In the genomic region with DNA sequence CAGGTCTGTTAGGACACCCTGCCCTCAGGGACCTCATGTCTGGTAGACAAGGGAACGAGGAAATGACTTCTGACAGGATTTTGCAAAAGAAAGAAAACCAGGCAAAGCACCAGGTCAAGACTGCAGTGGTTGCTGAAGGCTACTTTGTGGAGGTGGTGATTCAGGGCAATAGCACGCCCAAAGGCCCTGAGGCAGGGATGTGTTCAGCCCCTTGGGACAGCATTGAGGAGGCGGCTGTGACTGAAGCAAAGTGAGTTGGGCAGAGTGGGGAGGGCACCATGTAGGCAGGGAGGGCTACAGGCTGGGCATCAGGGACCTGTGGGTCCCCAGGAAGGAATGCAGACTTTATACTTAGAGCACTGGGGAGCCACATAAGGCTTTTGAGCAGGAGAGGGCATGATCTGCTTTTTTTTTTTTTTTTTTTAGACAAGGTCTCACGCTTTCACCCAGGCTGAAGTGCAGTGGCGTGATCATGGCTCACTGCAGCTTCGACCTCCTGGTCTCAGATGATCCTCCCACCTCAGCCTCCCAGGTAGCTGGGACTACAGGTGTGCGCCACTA, we compare ENCODE assay signal across 1 cellular context.
A peak's percentile ranks its signal among the peaks of the same experiment; 100 is the strongest.
TF ChIP-seq lines count a peak whose summit lies in the region.

No MANE protein-coding gene starts in this region.

TF ChIP-seq in H1, 55 proteins besides CTCF, POLR2A, EP300 and RAD21:
- TF ChIP-seq TCF12 (IDR thresholded peaks at IDR 0.05; ENCODE audit: low read depth, low read length) (no peak), SUZ12 (IDR thresholded peaks at IDR 0.05; ENCODE audit: low read length) (no peak), CREB1 (IDR thresholded peaks at IDR 0.05) (no peak), KDM1A (IDR thresholded peaks at IDR 0.05; ENCODE audit: borderline replicate concordance, low read length) (peak; percentile 84), CBX8 (IDR thresholded peaks at IDR 0.05; ENCODE audit: borderline replicate concordance, low read depth, low read length) (no peak)
